ENCODE assay signal across 13 cellular contexts in genomic region chr6:131167773-131168172, GRCh38. TPM values are rescaled to one million over a fixed set of nuclear protein-coding genes. Genes with fewer than 3 reads are reported as not detected.
DNase-seq lines count a peak whose midpoint lies in the region; ATAC-seq and TF ChIP-seq lines count a peak whose summit lies in the region.
"Had no signal": no experiment of that assay in that cellular context is flagged by ENCODE, and none has a peak within 500 bp of the region (broad histone marks: within the 10 kb centered on the region; RNA-seq: fewer than 3 reads in every experiment).

No MANE protein-coding gene starts in this region.

- intact Hi-C loops in dorsolateral prefrontal cortex (cut with DNase I), result loop anchor here (1.0 to 10.0 kb wide), 3 partner anchors 282 to 843 kb away; no protein-coding TSS in a partner anchor

- TF ChIP-seq CTCF in GM10266 (IDR thresholded peaks at IDR 0.05; ENCODE audit: control insufficient read depth, insufficient read depth, low read depth, missing control alignments) (peak; percentile 9), dorsolateral prefrontal cortex (IDR thresholded peaks at IDR 0.05 in 54 of 56, conservative IDR thresholded peaks at IDR 0.05 in 2 of 56; ENCODE audit: low read depth in 1 of 56, partially characterized antibody in 56 of 56) (peak in 51 of 56 donors; percentile 22 to 76 (median 52)), osteocyte (IDR thresholded peaks at IDR 0.05) (peak; percentile 54)

- no peaks in the 10 kb centered on the region for H3K27me3 Mint-ChIP-seq in osteocyte (ENCODE audit: unreplicated experiment)

- H3K9me3 Mint-ChIP-seq in osteocyte (ENCODE audit: unreplicated experiment), result no peaks in the 10 kb centered on the region

- H3K4me3 Mint-ChIP-seq in osteocyte (ENCODE audit: unreplicated experiment), result no peak overlapping the region

- DNase-seq in GM10266 (ENCODE audit: extremely low spot score), result no peak
- DNase-seq in NCI-H82 treated with DMSO at 0.1 percent for 48 hours (lab: John Stamatoyannopoulos, UW; ENCODE audit: unreplicated experiment), result peak; percentile 5
- no peak for DNase-seq in dorsolateral prefrontal cortex
- no peak for DNase-seq in osteocyte (ENCODE audit: extremely low spot score, unreplicated experiment)
- no peak for DNase-seq in activated effector memory CD4-positive, alpha-beta T cell treated with Interleukin-2 at 50 U/mL for 16 hours
- DNase-seq: lower lobe of right lung, T-helper 9 cell had no signal

- H3K4me3 ChIP-seq in dorsolateral prefrontal cortex, result no peak overlapping the region
- H3K4me3 ChIP-seq: breast epithelium, lower lobe of right lung, skin epidermis had no signal

- H3K27ac Mint-ChIP-seq in osteocyte (ENCODE audit: unreplicated experiment), result no peak overlapping the region

- peaks cover 7% of the 10 kb centered on the region for H3K36me3 Mint-ChIP-seq in osteocyte (ENCODE audit: unreplicated experiment)

- ATAC-seq in GM18505 (IDR thresholded peaks at IDR 0.05; ENCODE audit: unreplicated experiment) (no peak), GM18519 (IDR thresholded peaks at IDR 0.05; ENCODE audit: low FRiP score, unreplicated experiment) (no peak)
- ATAC-seq: lower lobe of right lung had no signal

- H3K4me1 Mint-ChIP-seq in osteocyte (ENCODE audit: unreplicated experiment), result peaks cover 10% of the 10 kb centered on the region

- H3K27ac ChIP-seq in dorsolateral prefrontal cortex, result no peak overlapping the region
- H3K27ac ChIP-seq: breast epithelium, lower lobe of right lung, neutrophil, RWPE1, skin epidermis had no signal

- no peaks in the 10 kb centered on the region for H3K27me3 ChIP-seq in dorsolateral prefrontal cortex
- H3K27me3 ChIP-seq: breast epithelium, neutrophil had no signal

- TF ChIP-seq POLR2A in GM18505 (IDR thresholded peaks at IDR 0.05; ENCODE audit: borderline replicate concordance, extremely low read depth, insufficient read depth, insufficient read length), result no peak

RNA-seq across cellular contexts. Expression of gene AKAP7, which starts 32.5 kb away (rescaled TPM):
- total RNA-seq in dorsolateral prefrontal cortex, result 10 to 100 TPM; 19.0 to 54.4 (median 33.0) TPM
- total RNA-seq in osteocyte, result 4.4 and 4.5 TPM in 2 replicates
